Comparison of ENCODE assay signal across 9 cellular contexts in genomic region chr6:152338335-152339125, GRCh38.
A peak's percentile ranks its signal among the peaks of the same experiment; 100 is the strongest.
DNase-seq lines count a peak whose midpoint lies in the region; ATAC-seq and TF ChIP-seq lines count a peak whose summit lies in the region.
"Had no signal": no experiment of that assay in that cellular context is flagged by ENCODE, and none has a peak within 500 bp of the region (broad histone marks: within the 10 kb centered on the region; RNA-seq: fewer than 3 reads in every experiment).

No MANE protein-coding gene starts in this region.

- H3K4me2 ChIP-seq in parathyroid adenoma (ENCODE audit: low read length), result no peak overlapping the region

- H3K36me3 Mint-ChIP-seq in activated T-cell treated with anti-CD3 and anti-CD28 coated beads, Interleukin-2, amount 50 U/mL, for 4 hours (ENCODE audit: insufficient read depth), result no peaks in the 10 kb centered on the region

- 58 to 62% methylated on average over 10 of the region's 10 CpGs for WGBS in upper lobe of left lung, 2 donors

- no peaks in the 10 kb centered on the region for H3K79me2 ChIP-seq in parathyroid adenoma

- H2AFZ ChIP-seq in parathyroid adenoma, result no peak overlapping the region

- H3K4me1 ChIP-seq in parathyroid adenoma (no peaks in the 10 kb centered on the region), upper lobe of left lung (no peaks in the 10 kb centered on the region)

- H3K36me3 ChIP-seq in parathyroid adenoma (ENCODE audit: control insufficient read depth, insufficient read depth, low read length), result no peaks in the 10 kb centered on the region
- H3K36me3 ChIP-seq in upper lobe of left lung, result peaks cover 24 to 98% (median 60%) of the 10 kb centered on the region in 4 donors

- H3K27ac ChIP-seq in parathyroid adenoma (no peak overlapping the region), upper lobe of left lung (no peak overlapping the region)

- H3K27me3 Mint-ChIP-seq in activated T-cell treated with anti-CD3 and anti-CD28 coated beads, Interleukin-2, amount 50 U/mL, for 4 hours (ENCODE audit: low read depth), result no peaks in the 10 kb centered on the region
- H3K27me3 Mint-ChIP-seq: stimulated activated naive CD8-positive, alpha-beta T cell treated with anti-CD3 and anti-CD28 coated beads, Interleukin-15, Interleukin-2, amounts not matched to agents 100 ng/mL and 50 ng/mL, for 24 hours had no signal

- no peak overlapping the region for H3K4me3 Mint-ChIP-seq in activated T-cell treated with anti-CD3 and anti-CD28 coated beads, Interleukin-2, amount 50 U/mL, for 4 hours
- H3K4me3 Mint-ChIP-seq: stimulated activated naive CD8-positive, alpha-beta T cell treated with anti-CD3 and anti-CD28 coated beads, Interleukin-15, Interleukin-2, amounts not matched to agents 100 ng/mL and 50 ng/mL, for 24 hours had no signal

- H3K4me3 ChIP-seq in fibroblast of the aortic adventitia (ENCODE audit: low read depth, low read length) (no peak overlapping the region), parathyroid adenoma (ENCODE audit: low read depth, low read length) (no peak overlapping the region), upper lobe of left lung (no peak overlapping the region)

- H3K9me3 ChIP-seq in parathyroid adenoma (ENCODE audit: control insufficient read depth, low read length) (no peaks in the 10 kb centered on the region), upper lobe of left lung (no peaks in the 10 kb centered on the region)

- H3K9ac ChIP-seq in parathyroid adenoma, result no peak overlapping the region

- H3K4me1 Mint-ChIP-seq in activated T-cell treated with anti-CD3 and anti-CD28 coated beads, Interleukin-2, amount 50 U/mL, for 4 hours (ENCODE audit: low read depth), result peaks cover 1% of the 10 kb centered on the region

- no peaks in the 10 kb centered on the region for H3K9me3 Mint-ChIP-seq in activated T-cell treated with anti-CD3 and anti-CD28 coated beads, Interleukin-2, amount 50 U/mL, for 4 hours
- H3K9me3 Mint-ChIP-seq: stimulated activated naive CD8-positive, alpha-beta T cell treated with anti-CD3 and anti-CD28 coated beads, Interleukin-15, Interleukin-2, amounts not matched to agents 100 ng/mL and 50 ng/mL, for 24 hours had no signal

- no peak for TF ChIP-seq EP300 in upper lobe of left lung (IDR thresholded peaks at IDR 0.05)

- TF ChIP-seq CTCF in fibroblast of the aortic adventitia (IDR thresholded peaks at IDR 0.05; ENCODE audit: insufficient read depth, low read length) (peak; percentile 99), parathyroid adenoma (IDR thresholded peaks at IDR 0.05) (peak; percentile 85), upper lobe of left lung (IDR thresholded peaks at IDR 0.05) (peak; percentile 54 to 86 (median 72))

- DNase-seq in A172 (ENCODE audit: low spot score), result peak; percentile 12
- DNase-seq in NCI-H82 treated with DMSO at 0.1 percent for 48 hours (lab: John Stamatoyannopoulos, UW; ENCODE audit: unreplicated experiment), result peak; percentile 3
- DNase-seq in activated T-cell treated with anti-CD3 and anti-CD28 coated beads, Interleukin-2, amount 50 U/mL, for 4 hours, result peak; percentile 63
- peak; percentile 46 for DNase-seq in fibroblast of the aortic adventitia (ENCODE audit: low read depth)
- DNase-seq in upper lobe of left lung, result no peak

- H3K27me3 ChIP-seq in parathyroid adenoma (ENCODE audit: control insufficient read depth, insufficient read depth, low read length) (no peaks in the 10 kb centered on the region), upper lobe of left lung (no peaks in the 10 kb centered on the region)

- TF ChIP-seq POLR2A in upper lobe of left lung (IDR thresholded peaks at IDR 0.05), result no peak

- ATAC-seq in GM18499 (IDR thresholded peaks at IDR 0.05; ENCODE audit: insufficient read depth, unreplicated experiment) (peak; percentile 81), HG02884 (IDR thresholded peaks at IDR 0.05; ENCODE audit: unreplicated experiment) (peak; percentile 92), upper lobe of left lung (ENCODE audit: low FRiP score in 2 of 2) (peak in 1 of 2 donors; percentile 90)
- peak; percentile 60 to 74 for ATAC-seq in activated T-cell treated with anti-CD3 and anti-CD28 coated beads, Interleukin-2, amount 50 U/mL, for 4 hours

Comparison
In these comparisons a context has a peak if more than half of its experiments do, and no peak if none do; other contexts are left out.
1. DNase-seq: peak in A172 (single experiment), NCI-H82 treated with DMSO at 0.1 percent for 48 hours (single experiment), activated T-cell treated with anti-CD3 and anti-CD28 coated beads, Interleukin-2, amount 50 U/mL, for 4 hours (single experiment) and fibroblast of the aortic adventitia (single experiment); none in upper lobe of left lung (0 of 2).
2. Peak in every context shown above with its lines, with median percentiles within 50 percentile points of each other: CTCF ChIP-seq.